In genomic region chr1:2560299-2561073, GRCh38 we compare ENCODE assay signal across 1 cellular context.
A peak's percentile ranks its signal among the peaks of the same experiment; 100 is the strongest.
TF ChIP-seq lines count a peak whose summit lies in the region.

No MANE protein-coding gene starts in this region.

TF ChIP-seq in HEK293, 187 proteins besides CTCF, POLR2A, EP300 and RAD21:
- TF ChIP-seq ZNF175 (tag by site-specific recombination; IDR thresholded peaks at IDR 0.05) (no peak), ATF2 (tag by site-specific recombination; IDR thresholded peaks at IDR 0.05; ENCODE audit: low read depth) (no peak), PRDM10 (tag by site-specific recombination; IDR thresholded peaks at IDR 0.05) (peak; percentile 28; the same call in 1 of the 2 replicates), ZIC2 (tag by site-specific recombination; IDR thresholded peaks at IDR 0.05) (no peak), YY2 (tag by site-specific recombination; IDR thresholded peaks at IDR 0.05) (no peak)
